In genomic region chr7:33061282-33061928, GRCh38 we compare ENCODE assay signal across 8 cellular contexts. TPM values are rescaled to one million over a fixed set of nuclear protein-coding genes. Genes with fewer than 3 reads are reported as not detected.
DNase-seq lines count a peak whose midpoint lies in the region; ATAC-seq and TF ChIP-seq lines count a peak whose summit lies in the region.

No MANE protein-coding gene starts in this region.

- H3K9ac ChIP-seq in MM.1S (ENCODE audit: low read length) (peak overlapping the region; percentile 84), neural progenitor cell (peak overlapping the region; percentile 45)

- peaks cover 13% of the 10 kb centered on the region for H3K36me3 Mint-ChIP-seq in CD8-positive, alpha-beta T cell
- H3K36me3 Mint-ChIP-seq in neural progenitor cell: peaks cover 30% of the 10 kb centered on the region

- no peak for TF ChIP-seq CTCF in CD8-positive, alpha-beta T cell (IDR thresholded peaks at IDR 0.05)
- no peak for TF ChIP-seq CTCF in MM.1S (IDR thresholded peaks at IDR 0.05; ENCODE audit: low read length)
- TF ChIP-seq CTCF in coronary artery (IDR thresholded peaks at IDR 0.05): no peak
- TF ChIP-seq CTCF in neural progenitor cell (IDR thresholded peaks at IDR 0.05): no peak

- no peak for ATAC-seq in CD8-positive, alpha-beta T cell
- ATAC-seq in left colon: no peak

- H3K4me3 ChIP-seq in CD8-positive, alpha-beta T cell (ENCODE audit: low read depth, low read length): peak overlapping the region; percentile 97
- H3K4me3 ChIP-seq in MM.1S (ENCODE audit: low read length) (peak overlapping the region; percentile 85), coronary artery (peak overlapping the region; percentile 95), neural progenitor cell (peak overlapping the region; percentile 77)

- H2AFZ ChIP-seq in MM.1S (ENCODE audit: low read length) (peak overlapping the region; percentile 93; the same call in 1 of the 2 replicates), neural progenitor cell (replicated peaks) (no peak overlapping the region)

- intact Hi-C loops in CD8-positive, alpha-beta T cell (cut with DNase I, micrococcal nuclease): loop anchor here in 1 of 2 experiments (5.0 kb wide), 1 partner anchor 1976 kb away; the partner anchor contains the start of gene DPY19L1
- intact Hi-C loops in left colon (cut with DNase I, micrococcal nuclease): no loop called here

- peaks cover 7% of the 10 kb centered on the region for H3K9me3 Mint-ChIP-seq in CD8-positive, alpha-beta T cell
- H3K9me3 Mint-ChIP-seq in neural progenitor cell: peaks cover 28% of the 10 kb centered on the region

- peaks cover 32% of the 10 kb centered on the region for H3K4me1 ChIP-seq in CD8-positive, alpha-beta T cell (ENCODE audit: insufficient read depth, low read length)
- H3K4me1 ChIP-seq in MM.1S (ENCODE audit: low read length): no peaks in the 10 kb centered on the region
- H3K4me1 ChIP-seq in neural progenitor cell: peaks cover 16% of the 10 kb centered on the region

- POLR2A ChIA-PET in CD8-positive, alpha-beta T cell (lab: Charles Lee): interaction anchor here (0.8 to 4.5 kb wide), 8 partner anchors 8 to 169 kb away, joined by 3 to 25 read pairs (median 8); partner anchors contain the start of genes KBTBD2 and RP9

- H3K36me3 ChIP-seq in CD8-positive, alpha-beta T cell (ENCODE audit: insufficient read depth, low read length): no peaks in the 10 kb centered on the region
- peaks cover 4% of the 10 kb centered on the region; the same call in 1 of the 2 replicates for H3K36me3 ChIP-seq in MM.1S (replicated peaks; ENCODE audit: insufficient read depth, low read length)
- H3K36me3 ChIP-seq in neural progenitor cell: no peaks in the 10 kb centered on the region

- no peaks in the 10 kb centered on the region for H3K27me3 Mint-ChIP-seq in CD8-positive, alpha-beta T cell (ENCODE audit: low read depth)
- H3K27me3 Mint-ChIP-seq in neural progenitor cell (ENCODE audit: insufficient read depth, low read depth): peaks cover 6% of the 10 kb centered on the region

- H4K20me1 ChIP-seq in MM.1S (ENCODE audit: insufficient read depth, low read length) (peaks cover 4% of the 10 kb centered on the region; the same call in 1 of the 2 replicates), neural progenitor cell (ENCODE audit: low read depth) (peaks cover 39% of the 10 kb centered on the region)

- H3K79me2 ChIP-seq in MM.1S (ENCODE audit: low read length) (peaks cover 60% of the 10 kb centered on the region), neural progenitor cell (ENCODE audit: low read depth) (peaks cover 59% of the 10 kb centered on the region)

- no peaks in the 10 kb centered on the region for H3K9me2 ChIP-seq in MM.1S (replicated peaks; ENCODE audit: insufficient read depth, low read length)

- H3K27me3 ChIP-seq in CD8-positive, alpha-beta T cell (ENCODE audit: insufficient read depth, low read length): no peaks in the 10 kb centered on the region
- H3K27me3 ChIP-seq in MM.1S (replicated peaks; ENCODE audit: insufficient read depth, low read length) (no peaks in the 10 kb centered on the region), neural progenitor cell (no peaks in the 10 kb centered on the region)

- H3K27ac Mint-ChIP-seq in CD8-positive, alpha-beta T cell: peak overlapping the region; percentile 94
- no peak overlapping the region for H3K27ac Mint-ChIP-seq in neural progenitor cell

- DNase-seq in CD8-positive, alpha-beta T cell: no peak
- no peak for DNase-seq in MM.1S
- DNase-seq in coronary artery (ENCODE audit: low spot score): no peak
- DNase-seq in neural progenitor cell (ENCODE audit: low spot score): no peak
- no peak for DNase-seq in GM19238 (ENCODE audit: insufficient read length, low spot score)
- no peak for DNase-seq in NCI-H2029 treated with DMSO at 0.1 percent for 48 hours (lab: John Stamatoyannopoulos, UW)
- DNase-seq in NCI-H2171 treated with DMSO at 0.1 percent for 48 hours (lab: John Stamatoyannopoulos, UW): no peak
- no peak for DNase-seq in left colon

- no peak overlapping the region for H3K27ac ChIP-seq in CD8-positive, alpha-beta T cell (ENCODE audit: low read depth, low read length)
- H3K27ac ChIP-seq in MM.1S (ENCODE audit: low read length) (no peak overlapping the region), coronary artery (no peak overlapping the region), neural progenitor cell (no peak overlapping the region)

- peak overlapping the region; percentile 91 for H3K4me3 Mint-ChIP-seq in CD8-positive, alpha-beta T cell
- H3K4me3 Mint-ChIP-seq in neural progenitor cell: peak overlapping the region; percentile 98

- H3K4me1 Mint-ChIP-seq in CD8-positive, alpha-beta T cell (ENCODE audit: low read depth): peaks cover 51% of the 10 kb centered on the region
- H3K4me1 Mint-ChIP-seq in neural progenitor cell: peaks cover 13% of the 10 kb centered on the region

- no peaks in the 10 kb centered on the region for H3K9me3 ChIP-seq in CD8-positive, alpha-beta T cell (ENCODE audit: low read length)
- H3K9me3 ChIP-seq in MM.1S (replicated peaks; ENCODE audit: insufficient read depth, low read length) (no peaks in the 10 kb centered on the region), neural progenitor cell (ENCODE audit: low read depth) (peaks cover 7% of the 10 kb centered on the region)

- peak overlapping the region; percentile 80 for H3K4me2 ChIP-seq in MM.1S (ENCODE audit: low read depth, low read length)
- peak overlapping the region; percentile 91 for H3K4me2 ChIP-seq in neural progenitor cell

- CTCF ChIA-PET in CD8-positive, alpha-beta T cell (lab: Charles Lee): interaction anchor here (0.5 to 6.9 kb wide), 5 partner anchors 7 to 216 kb away, joined by 3 to 44 read pairs (median 6); partner anchors contain the start of gene RP9

- H3F3A ChIP-seq in MM.1S (ENCODE audit: insufficient read depth, low read length) (no peaks in the 10 kb centered on the region), neural progenitor cell (ENCODE audit: low read depth) (peaks cover 18% of the 10 kb centered on the region)

RNA-seq across cellular contexts. Expression of gene NT5C3A, which starts 1.2 kb away (rescaled TPM):
- 10 to 100 TPM; 36.1 to 39.6 TPM for total RNA-seq in CD8-positive, alpha-beta T cell
- total RNA-seq in neural progenitor cell (ENCODE audit: low replicate concordance): 34.6 and 72.1 TPM in 2 replicates
- 10 to 100 TPM; 85.0 to 98.5 TPM for total RNA-seq in left colon

RNA-seq across cellular contexts. Expression of gene RP9, which starts 47.8 kb away (rescaled TPM):
- total RNA-seq in CD8-positive, alpha-beta T cell: 10 to 100 TPM; 20.2 to 21.8 TPM
- total RNA-seq in neural progenitor cell (ENCODE audit: low replicate concordance) (11.0 and 29.4 TPM in 2 replicates), left colon (1 to 10 TPM; 9.5 to 9.9 TPM)
